ENCODE assay signal across 22 cellular contexts in the genomic region with DNA sequence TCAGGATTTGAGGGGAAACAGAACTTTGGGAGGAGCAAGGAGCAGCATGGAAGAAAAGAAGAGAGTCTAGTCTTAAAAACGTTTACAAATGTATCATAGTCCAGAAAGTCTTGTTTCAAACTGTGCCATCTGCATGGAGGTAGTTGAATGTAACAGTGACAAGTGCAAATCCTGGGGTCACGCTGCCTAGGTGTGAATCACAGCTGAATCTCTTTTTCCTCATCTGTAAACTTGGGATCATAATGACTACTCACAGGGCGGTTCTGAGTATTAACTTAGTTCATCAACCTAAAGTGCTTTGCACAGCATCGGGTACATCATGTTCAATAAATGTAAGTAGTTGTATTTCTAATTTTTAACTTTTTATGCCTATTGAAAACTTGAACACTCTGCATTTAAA.
DNase-seq lines count a peak whose midpoint lies in the region; ATAC-seq and TF ChIP-seq lines count a peak whose summit lies in the region.
"Had no signal": no experiment of that assay in that cellular context is flagged by ENCODE, and none has a peak within 500 bp of the region (broad histone marks: within the 10 kb centered on the region; RNA-seq: fewer than 3 reads in every experiment).

No MANE protein-coding gene starts in this region.

- H3K27ac Mint-ChIP-seq in activated T-cell treated with anti-CD3 and anti-CD28 coated beads, Interleukin-2, amount 50 U/mL, for 72 hours: peak overlapping the region; percentile 83
- H3K27ac Mint-ChIP-seq in CD8-positive, alpha-beta memory T cell: peak overlapping the region in 7 of 8 donors; percentile 0 to 56 (median 9)
- peak overlapping the region; percentile 61 for H3K27ac Mint-ChIP-seq in activated T-helper 17 cell treated with anti-CD3 and anti-CD28 coated beads, Interleukin-2, amount 50 U/mL, for 72 hours
- H3K27ac Mint-ChIP-seq: progenitor cell of endocrine pancreas had no signal

- peaks cover 25% of the 10 kb centered on the region for H3K4me1 ChIP-seq in CD8-positive, alpha-beta memory T cell (ENCODE audit: insufficient read depth, low read length)
- peaks cover 0 to 65% (median 52%) of the 10 kb centered on the region in 4 donors for H3K4me1 ChIP-seq in sigmoid colon

- no peaks in the 10 kb centered on the region for H3K9me3 Mint-ChIP-seq in activated T-cell treated with anti-CD3 and anti-CD28 coated beads, Interleukin-2, amount 50 U/mL, for 72 hours
- no peaks in the 10 kb centered on the region for H3K9me3 Mint-ChIP-seq in CD8-positive, alpha-beta memory T cell
- H3K9me3 Mint-ChIP-seq in activated T-helper 17 cell treated with anti-CD3 and anti-CD28 coated beads, Interleukin-2, amount 50 U/mL, for 72 hours: no peaks in the 10 kb centered on the region
- H3K9me3 Mint-ChIP-seq: neural crest cell had no signal

- no peaks in the 10 kb centered on the region for H3K27me3 ChIP-seq in CD8-positive, alpha-beta memory T cell (ENCODE audit: insufficient read depth, low read length, poor library complexity, severe bottlenecking)
- H3K27me3 ChIP-seq in sigmoid colon: no peaks in the 10 kb centered on the region
- H3K27me3 ChIP-seq: dorsolateral prefrontal cortex had no signal

- H3K9me3 ChIP-seq in CD8-positive, alpha-beta memory T cell (ENCODE audit: low read length): no peaks in the 10 kb centered on the region
- H3K9me3 ChIP-seq in sigmoid colon: no peaks in the 10 kb centered on the region
- H3K9me3 ChIP-seq: left ventricle myocardium inferior, thoracic aorta had no signal

- H3K27ac ChIP-seq in CD8-positive, alpha-beta memory T cell (ENCODE audit: low read depth, low read length): no peak overlapping the region
- peak overlapping the region in 3 of 4 donors; percentile 54 to 85 (median 82) for H3K27ac ChIP-seq in sigmoid colon
- H3K27ac ChIP-seq: epithelial cell of prostate, left ventricle myocardium inferior, skin epidermis, thoracic aorta had no signal

- no peaks in the 10 kb centered on the region for H3K36me3 Mint-ChIP-seq in activated T-cell treated with anti-CD3 and anti-CD28 coated beads, Interleukin-2, amount 50 U/mL, for 72 hours (ENCODE audit: insufficient read depth in 2 of 2)
- peaks cover 0 to 16% (median 2%) of the 10 kb centered on the region in 3 donors for H3K36me3 Mint-ChIP-seq in CD8-positive, alpha-beta memory T cell
- H3K36me3 Mint-ChIP-seq in activated T-helper 17 cell treated with anti-CD3 and anti-CD28 coated beads, Interleukin-2, amount 50 U/mL, for 72 hours (ENCODE audit: low read depth): no peaks in the 10 kb centered on the region

- no peak for TF ChIP-seq EP300 in sigmoid colon (IDR thresholded peaks at IDR 0.05)

- H3K4me3 Mint-ChIP-seq in activated T-cell treated with anti-CD3 and anti-CD28 coated beads, Interleukin-2, amount 50 U/mL, for 72 hours: peak overlapping the region in 1 of 2 donors; percentile 33
- peak overlapping the region in 1 of 7 donors; percentile 24 for H3K4me3 Mint-ChIP-seq in CD8-positive, alpha-beta memory T cell
- H3K4me3 Mint-ChIP-seq in activated T-helper 17 cell treated with anti-CD3 and anti-CD28 coated beads, Interleukin-2, amount 50 U/mL, for 72 hours: peak overlapping the region; percentile 17
- H3K4me3 Mint-ChIP-seq: neural crest cell had no signal

- no peak for TF ChIP-seq POLR2A in sigmoid colon (IDR thresholded peaks at IDR 0.05)

- peaks cover 26% of the 10 kb centered on the region for H3K4me1 Mint-ChIP-seq in activated T-cell treated with anti-CD3 and anti-CD28 coated beads, Interleukin-2, amount 50 U/mL, for 72 hours (ENCODE audit: low read depth)
- peaks cover 58 to 87% (median 80%) of the 10 kb centered on the region in 3 donors for H3K4me1 Mint-ChIP-seq in CD8-positive, alpha-beta memory T cell
- H3K4me1 Mint-ChIP-seq in activated T-helper 17 cell treated with anti-CD3 and anti-CD28 coated beads, Interleukin-2, amount 50 U/mL, for 72 hours: peaks cover 19% of the 10 kb centered on the region

- peak; percentile 33 to 56 for DNase-seq in activated T-cell treated with anti-CD3 and anti-CD28 coated beads, Interleukin-2, amount 50 U/mL, for 72 hours
- DNase-seq in activated T-cell treated with anti-CD3 and anti-CD28 coated beads, Interleukin-2, amount 50 U/mL, for 1 hour: no peak
- DNase-seq in CD8-positive, alpha-beta memory T cell: no peak
- DNase-seq in sigmoid colon (no peak), NCI-H2196 treated with DMSO at 0.1 percent for 48 hours (lab: John Stamatoyannopoulos, UW; ENCODE audit: unreplicated experiment) (no peak), superior temporal gyrus (ENCODE audit: extremely low spot score) (no peak)
- DNase-seq: activated effector memory CD4-positive, alpha-beta T cell treated with anti-CD3 and anti-CD28 coated beads, Interleukin-2, amount 50 U/mL, for 16 hours; aorta; central memory CD4-positive, alpha-beta T cell; DMS79; dorsolateral prefrontal cortex; foreskin fibroblast; left ventricle myocardium inferior; NCI-H82; OCI-M1; SHP77 had no signal

- H3K27me3 Mint-ChIP-seq in activated T-cell treated with anti-CD3 and anti-CD28 coated beads, Interleukin-2, amount 50 U/mL, for 72 hours (ENCODE audit: low read depth): no peaks in the 10 kb centered on the region
- no peaks in the 10 kb centered on the region for H3K27me3 Mint-ChIP-seq in CD8-positive, alpha-beta memory T cell
- H3K27me3 Mint-ChIP-seq in activated T-helper 17 cell treated with anti-CD3 and anti-CD28 coated beads, Interleukin-2, amount 50 U/mL, for 72 hours: no peaks in the 10 kb centered on the region

- CTCF ChIA-PET in CD8-positive, alpha-beta memory T cell (lab: Charles Lee): no interaction called here

- H3K36me3 ChIP-seq in CD8-positive, alpha-beta memory T cell (ENCODE audit: insufficient read depth, low read length): no peaks in the 10 kb centered on the region
- no peaks in the 10 kb centered on the region for H3K36me3 ChIP-seq in sigmoid colon
- H3K36me3 ChIP-seq: left ventricle myocardium inferior, thoracic aorta had no signal

- intact Hi-C loops in sigmoid colon (cut with DNase I): loop anchor here (2.0 to 10.0 kb wide), 2 partner anchors 208 to 480 kb away; a partner anchor contains a TSS

- WGBS in sigmoid colon, 2 donors: 72 to 81% methylated on average over 4 of the region's 4 CpGs

- no peak overlapping the region for H3K4me3 ChIP-seq in CD8-positive, alpha-beta memory T cell (ENCODE audit: low read length)
- H3K4me3 ChIP-seq in sigmoid colon: no peak overlapping the region
- H3K4me3 ChIP-seq: dorsolateral prefrontal cortex, left ventricle myocardium inferior, skin epidermis, thoracic aorta had no signal

- POLR2A ChIA-PET in CD8-positive, alpha-beta memory T cell (lab: Charles Lee): no interaction called here

- TF ChIP-seq CTCF in sigmoid colon (IDR thresholded peaks at IDR 0.05): no peak

- peak; percentile 85 to 95 for ATAC-seq in activated T-cell treated with anti-CD3 and anti-CD28 coated beads, Interleukin-2, amount 50 U/mL, for 72 hours (replicated peaks in 1 of 2)
- ATAC-seq in activated T-helper 17 cell treated with anti-CD3 and anti-CD28 coated beads, Interleukin-2, amount 50 U/mL, for 72 hours (replicated peaks): peak; percentile 95

Comparison
In these comparisons a context has a peak if more than half of its experiments do, and no peak if none do; other contexts are left out.
1. DNase-seq: peak in activated T-cell treated with anti-CD3 and anti-CD28 coated beads, Interleukin-2, amount 50 U/mL, for 72 hours (2 of 2); none in activated T-cell treated with anti-CD3 and anti-CD28 coated beads, Interleukin-2, amount 50 U/mL, for 1 hour (single experiment), CD8-positive, alpha-beta memory T cell (0 of 5), sigmoid colon (single experiment), NCI-H2196 treated with DMSO at 0.1 percent for 48 hours (single experiment) and superior temporal gyrus (single experiment).
2. H3K27ac Mint-ChIP-seq: peak in every context shown above with its lines; median percentile 83 in activated T-cell treated with anti-CD3 and anti-CD28 coated beads, Interleukin-2, amount 50 U/mL, for 72 hours; 61 in activated T-helper 17 cell treated with anti-CD3 and anti-CD28 coated beads, Interleukin-2, amount 50 U/mL, for 72 hours; 9 in CD8-positive, alpha-beta memory T cell.